Comparison of ENCODE assay signal across 8 cellular contexts in the genomic region with DNA sequence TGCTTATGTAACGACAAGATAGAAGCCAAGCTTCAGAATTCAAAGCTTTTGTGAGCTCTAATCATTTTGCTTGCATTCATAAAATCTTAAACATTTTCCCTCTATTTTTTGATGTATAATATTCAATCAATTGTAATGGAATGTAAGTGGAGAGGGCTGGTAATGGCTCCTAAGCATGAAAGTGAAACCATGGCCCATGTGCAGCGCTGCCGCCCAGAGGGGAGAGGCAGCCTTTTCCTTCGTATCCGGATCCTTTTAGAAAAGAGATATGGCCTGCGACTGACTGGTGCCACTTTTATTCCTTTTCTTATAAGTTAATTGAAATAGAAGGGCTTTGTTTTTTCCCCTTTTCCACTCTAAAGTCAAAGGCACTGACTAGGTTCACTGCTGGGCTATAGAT.
DNase-seq lines count a peak whose midpoint lies in the region; ATAC-seq, FAIRE-seq and TF ChIP-seq lines count a peak whose summit lies in the region.
"Not testable (repeated sequence)": the region's sequence is repeated elsewhere in the genome, so short reads cannot be mapped to it uniquely, and the experiment has no call there.

No MANE protein-coding gene starts in this region.

- RAD21 ChIA-PET in HCT116 (lab: Charles Lee; ENCODE audit: low non-redundant PET in 1 of 2, low total read pairs in 2 of 2, uncharacterized antibody in 2 of 2, unreplicated experiment in 2 of 2), result not testable (repeated sequence)

- POLR2A ChIA-PET in HCT116 (lab: Charles Lee), result not testable (repeated sequence)

- TF ChIP-seq RAD21 in HCT116 (IDR thresholded peaks at IDR 0.05; ENCODE audit: low read depth), result not testable (repeated sequence)

- CTCF ChIA-PET in HCT116 (lab: Charles Lee), result not testable (repeated sequence)

- not testable (repeated sequence) for H3K9ac ChIP-seq in HCT116 (ENCODE audit: low read length)

- H3K9me2 ChIP-seq in HCT116 (ENCODE audit: insufficient read depth), result not testable (repeated sequence)

- H2AFZ ChIP-seq in HCT116 (ENCODE audit: low read depth, low read length, poor library complexity, severe bottlenecking), result peak overlapping the region; percentile 68

- H3K9me3 ChIP-seq in HCT116 (ENCODE audit: control insufficient read depth in 1 of 2, insufficient read depth in 1 of 2, low read depth in 1 of 2, low read length in 2 of 2); right cardiac atrium (ENCODE audit: control insufficient read depth, low read length): not testable (repeated sequence)

- H3K36me3 ChIP-seq in HCT116 (ENCODE audit: control insufficient read depth in 1 of 2, insufficient read depth in 2 of 2, low read length in 2 of 2), result not testable (repeated sequence)

- peak overlapping the region; percentile 23; the same call in 1 of the 2 replicates for H3K4me2 ChIP-seq in HCT116 (ENCODE audit: low read length)

- BruUV-seq in HCT116 (replicated peaks; lab: Mats Ljungman, UMichigan), result not testable (repeated sequence)

- not testable (repeated sequence) for H4K20me1 ChIP-seq in HCT116 (ENCODE audit: insufficient read depth)

- in situ Hi-C loops in astrocyte of the spinal cord (cut with HindIII; ENCODE audit: low sequenced_read_pairs), result not testable (repeated sequence)

- DNase-seq in AG20443 (ENCODE audit: low spot score), result peak; percentile 5
- not testable (repeated sequence) for DNase-seq in HCT116 (ENCODE audit: low read depth, low spot score)
- DNase-seq in RPMI7951 (ENCODE audit: low read depth), result peak; percentile 38
- DNase-seq in astrocyte of the spinal cord (ENCODE audit: low read depth, low spot score), result peak; percentile 40
- DNase-seq in fibroblast of peridontal ligament (ENCODE audit: extremely low read depth), result peak; percentile 6
- DNase-seq in right cardiac atrium, result peak in 1 of 3 donors; percentile 13
- DNase-seq in pons (ENCODE audit: low spot score), result peak; percentile 31
- DNase-seq in urothelium cell line (ENCODE audit: low spot score), result peak; percentile 0

- H3K4me1 ChIP-seq in HCT116 (ENCODE audit: control insufficient read depth in 1 of 2, insufficient read depth in 2 of 2, low read length in 2 of 2); right cardiac atrium (ENCODE audit: control insufficient read depth, insufficient read depth, low read length): not testable (repeated sequence)

- not testable (repeated sequence) for FAIRE-seq in urothelium cell line (lab: Jason Lieb, UNC)

- not testable (repeated sequence) for H3K79me2 ChIP-seq in HCT116 (ENCODE audit: insufficient read depth, low read length)

- not testable (repeated sequence) for TF ChIP-seq POLR2A in HCT116 (IDR thresholded peaks at IDR 0.05; ENCODE audit: borderline replicate concordance, extremely low read depth, insufficient read depth, insufficient read length)

- not testable (repeated sequence) for H3K27me3 ChIP-seq in HCT116 (ENCODE audit: insufficient read depth, low read length); right cardiac atrium (ENCODE audit: control insufficient read depth, insufficient read depth)

- not testable (repeated sequence) for H3K27ac ChIP-seq in HCT116 (ENCODE audit: low read depth, low read length); right cardiac atrium (ENCODE audit: low read length)

- intact Hi-C loops in HCT116 (cut with micrococcal nuclease); right cardiac atrium (cut with DNase I): not testable (repeated sequence)

- not testable (repeated sequence) for TF ChIP-seq CTCF in HCT116 (IDR thresholded peaks at IDR 0.05 in 2 of 3, conservative IDR thresholded peaks at IDR 0.05 in 1 of 3; ENCODE audit: borderline replicate concordance in 1 of 3, insufficient read depth in 1 of 3, low read depth in 2 of 3, low read length in 2 of 3); astrocyte of the spinal cord (IDR thresholded peaks at IDR 0.05; ENCODE audit: low read depth, low read length)

- not testable (repeated sequence) for H3K4me3 ChIP-seq in HCT116 (replicated peaks in 1 of 2; ENCODE audit: low read depth in 1 of 2, low read length in 2 of 2); astrocyte of the spinal cord (ENCODE audit: low read depth, low read length); right cardiac atrium (ENCODE audit: low read length)

- peak; percentile 76 for ATAC-seq in HCT116
- ATAC-seq in right cardiac atrium, result peak; percentile 68 to 86

- 42% methylated on average over 6 of the region's 6 CpGs for WGBS in right cardiac atrium
